In genomic region chr22:38465673-38466490, GRCh38 we compare ENCODE assay signal across 25 cellular contexts. TPM values are rescaled to one million over a fixed set of nuclear protein-coding genes. Genes with fewer than 3 reads are reported as not detected.
DNase-seq lines count a peak whose midpoint lies in the region; ATAC-seq and TF ChIP-seq lines count a peak whose summit lies in the region.
"Had no signal": no experiment of that assay in that cellular context is flagged by ENCODE, and none has a peak within 500 bp of the region (broad histone marks: within the 10 kb centered on the region; RNA-seq: fewer than 3 reads in every experiment).

No MANE protein-coding gene starts in this region.

- WGBS in aorta, 2 donors = 84 to 86% methylated on average over 26 of the region's 26 CpGs

- no peak overlapping the region for H3K4me3 ChIP-seq in aorta (ENCODE audit: low read length in 2 of 2)
- H3K4me3 ChIP-seq: hepatocyte, thyroid gland had no signal

- peak overlapping the region; percentile 15 for H3K4me3 Mint-ChIP-seq in activated naive CD8-positive, alpha-beta T cell
- no peak overlapping the region for H3K4me3 Mint-ChIP-seq in activated naive CD8-positive, alpha-beta T cell treated with anti-CD3 and anti-CD28 coated beads for 36 hours
- no peak overlapping the region for H3K4me3 Mint-ChIP-seq in CD4-positive, alpha-beta T cell
- H3K4me3 Mint-ChIP-seq in activated CD8-positive, alpha-beta T cell treated with anti-CD3 and anti-CD28 coated beads, Interleukin-2, amount 10 ng/mL, durations not matched to agents 7 days and 5 days = no peak overlapping the region

- DNase-seq in activated naive CD8-positive, alpha-beta T cell treated with anti-CD3 and anti-CD28 coated beads for 36 hours = no peak
- DNase-seq in NCI-H524 (lab: John Stamatoyannopoulos, UW) (peak; percentile 83 to 96), left colon (no peak), aorta (peak; percentile 37 to 72), NCI-H1048 (lab: John Stamatoyannopoulos, UW) (no peak)
- DNase-seq in CD4-positive, alpha-beta T cell = no peak
- DNase-seq in activated CD8-positive, alpha-beta T cell treated with anti-CD3 and anti-CD28 coated beads, Interleukin-2, amount 10 ng/mL, durations not matched to agents 7 days and 5 days = no peak
- DNase-seq: activated CD4-positive, alpha-beta memory T cell treated with anti-CD3 and anti-CD28 coated beads for 36 hours; activated naive CD4-positive, alpha-beta T cell treated with anti-CD3 and anti-CD28 coated beads, Interleukin-2, amount 50 U/mL, for 16 hours; activated T-cell treated with anti-CD3 and anti-CD28 coated beads, Interleukin-2, amount 50 U/mL, for 4 hours; CD4-positive, CD25-positive, alpha-beta regulatory T cell; islet precursor cell; Kasumi-1; SIG-M5; stimulated activated CD4-positive, alpha-beta T cell treated with anti-CD3 and anti-CD28 coated beads, Interleukin-15, amount 100 ng/mL, for 24 hours; stimulated activated naive B cell treated with anti-CD40 and anti-IgM and Interleukin-4, amounts not matched to agents 10 μg/mL and 1 μg/mL and 100 μg/mL, for 72 hours; T-helper 17 cell; WERI-Rb-1 had no signal

- TF ChIP-seq CTCF in CD4-positive, alpha-beta T cell (IDR thresholded peaks at IDR 0.05) = no peak

- no peaks in the 10 kb centered on the region for H3K27me3 ChIP-seq in aorta (ENCODE audit: control insufficient read depth in 1 of 2, insufficient read depth in 2 of 2, low read length in 1 of 2)
- peaks cover 33% of the 10 kb centered on the region for H3K27me3 ChIP-seq in CD4-positive, alpha-beta T cell (ENCODE audit: control insufficient read depth, insufficient read depth, low read length)
- H3K27me3 ChIP-seq: hepatocyte, thyroid gland had no signal

- peak; percentile 34 for ATAC-seq in left colon
- ATAC-seq in aorta (ENCODE audit: low FRiP score) = no peak
- no peak for ATAC-seq in CD4-positive, alpha-beta T cell (ENCODE audit: poor library complexity)
- no peak for ATAC-seq in activated CD8-positive, alpha-beta T cell treated with anti-CD3 and anti-CD28 coated beads, Interleukin-2, amount 10 ng/mL, durations not matched to agents 7 days and 5 days
- ATAC-seq: activated T-cell treated with anti-CD3 and anti-CD28 coated beads, Interleukin-2, amount 50 U/mL, for 4 hours; HCT116; stimulated activated naive B cell treated with anti-CD40 and anti-IgM and Interleukin-4, amounts not matched to agents 10 μg/mL and 1 μg/mL and 100 μg/mL, for 72 hours; T-helper 17 cell had no signal

- POLR2A ChIA-PET in CD4-positive, alpha-beta T cell (lab: Charles Lee) = interaction anchor here (0.5 kb wide), 1 partner anchor 18 kb away, joined by 3 read pairs; no protein-coding TSS in a partner anchor
- POLR2A ChIA-PET in activated CD8-positive, alpha-beta T cell treated with anti-CD3 and anti-CD28 coated beads, Interleukin-2, amount 10 ng/mL, durations not matched to agents 7 days and 5 days (lab: Charles Lee) = no interaction called here

- H3K36me3 Mint-ChIP-seq in activated naive CD8-positive, alpha-beta T cell = no peaks in the 10 kb centered on the region
- H3K36me3 Mint-ChIP-seq in activated naive CD8-positive, alpha-beta T cell treated with anti-CD3 and anti-CD28 coated beads for 36 hours = no peaks in the 10 kb centered on the region
- H3K36me3 Mint-ChIP-seq in CD4-positive, alpha-beta T cell (ENCODE audit: low read depth) = no peaks in the 10 kb centered on the region
- H3K36me3 Mint-ChIP-seq in activated CD8-positive, alpha-beta T cell treated with anti-CD3 and anti-CD28 coated beads, Interleukin-2, amount 10 ng/mL, durations not matched to agents 7 days and 5 days (ENCODE audit: low read depth) = no peaks in the 10 kb centered on the region
- H3K36me3 Mint-ChIP-seq: activated CD4-positive, alpha-beta memory T cell treated with anti-CD3 and anti-CD28 coated beads for 36 hours; CD4-positive, CD25-positive, alpha-beta regulatory T cell; stimulated activated naive B cell treated with anti-CD40 and anti-IgM and Interleukin-4, amounts not matched to agents 10 μg/mL and 1 μg/mL and 100 μg/mL, for 72 hours had no signal

- H3K27me3 Mint-ChIP-seq in activated naive CD8-positive, alpha-beta T cell = peaks cover 21% of the 10 kb centered on the region
- peaks cover 71% of the 10 kb centered on the region for H3K27me3 Mint-ChIP-seq in activated naive CD8-positive, alpha-beta T cell treated with anti-CD3 and anti-CD28 coated beads for 36 hours
- peaks cover 62% of the 10 kb centered on the region for H3K27me3 Mint-ChIP-seq in CD4-positive, alpha-beta T cell
- H3K27me3 Mint-ChIP-seq in activated CD8-positive, alpha-beta T cell treated with anti-CD3 and anti-CD28 coated beads, Interleukin-2, amount 10 ng/mL, durations not matched to agents 7 days and 5 days (ENCODE audit: low read depth) = peaks cover 59% of the 10 kb centered on the region

- H3K4me1 ChIP-seq in aorta (ENCODE audit: control insufficient read depth in 1 of 2, insufficient read depth in 2 of 2, low read length in 2 of 2) = no peaks in the 10 kb centered on the region

- CTCF ChIA-PET in CD4-positive, alpha-beta T cell (lab: Charles Lee) = no interaction called here
- CTCF ChIA-PET in activated CD8-positive, alpha-beta T cell treated with anti-CD3 and anti-CD28 coated beads, Interleukin-2, amount 10 ng/mL, durations not matched to agents 7 days and 5 days (lab: Charles Lee) = no interaction called here

- H3K36me3 ChIP-seq in aorta (ENCODE audit: control insufficient read depth in 1 of 2, insufficient read depth in 2 of 2, low read length in 1 of 2) = no peaks in the 10 kb centered on the region
- H3K36me3 ChIP-seq: thyroid gland, WERI-Rb-1 had no signal

- peaks cover 12% of the 10 kb centered on the region for H3K4me1 Mint-ChIP-seq in activated naive CD8-positive, alpha-beta T cell (ENCODE audit: low read depth)
- peaks cover 8% of the 10 kb centered on the region for H3K4me1 Mint-ChIP-seq in activated naive CD8-positive, alpha-beta T cell treated with anti-CD3 and anti-CD28 coated beads for 36 hours
- no peaks in the 10 kb centered on the region for H3K4me1 Mint-ChIP-seq in CD4-positive, alpha-beta T cell (ENCODE audit: low read depth)
- peaks cover 28% of the 10 kb centered on the region for H3K4me1 Mint-ChIP-seq in activated CD8-positive, alpha-beta T cell treated with anti-CD3 and anti-CD28 coated beads, Interleukin-2, amount 10 ng/mL, durations not matched to agents 7 days and 5 days (ENCODE audit: low read depth)

- H3K9me3 ChIP-seq in aorta (ENCODE audit: control insufficient read depth, low read length) = no peaks in the 10 kb centered on the region
- H3K9me3 ChIP-seq in CD4-positive, alpha-beta T cell (ENCODE audit: control insufficient read depth, low read length) = no peaks in the 10 kb centered on the region
- H3K9me3 ChIP-seq: thyroid gland had no signal

- intact Hi-C loops in left colon (cut with DNase I, micrococcal nuclease) = no loop called here
- intact Hi-C loops in aorta (cut with DNase I) = loop anchor here in 1 of 2 donors (5.0 kb wide), 1 partner anchor 36 kb away; no protein-coding TSS in a partner anchor
- intact Hi-C loops in CD4-positive, alpha-beta T cell (cut with DNase I, micrococcal nuclease) = no loop called here

- no peaks in the 10 kb centered on the region for H3K9me3 Mint-ChIP-seq in activated naive CD8-positive, alpha-beta T cell (ENCODE audit: low read depth)
- H3K9me3 Mint-ChIP-seq in activated naive CD8-positive, alpha-beta T cell treated with anti-CD3 and anti-CD28 coated beads for 36 hours = no peaks in the 10 kb centered on the region
- no peaks in the 10 kb centered on the region for H3K9me3 Mint-ChIP-seq in CD4-positive, alpha-beta T cell
- no peaks in the 10 kb centered on the region for H3K9me3 Mint-ChIP-seq in activated CD8-positive, alpha-beta T cell treated with anti-CD3 and anti-CD28 coated beads, Interleukin-2, amount 10 ng/mL, durations not matched to agents 7 days and 5 days (ENCODE audit: insufficient read depth)
- H3K9me3 Mint-ChIP-seq: activated CD4-positive, alpha-beta memory T cell treated with anti-CD3 and anti-CD28 coated beads for 36 hours; activated T-cell treated with anti-CD3 and anti-CD28 coated beads, Interleukin-2, amount 50 U/mL, for 4 hours; CD4-positive, CD25-positive, alpha-beta regulatory T cell; stimulated activated naive B cell treated with anti-CD40 and anti-IgM and Interleukin-4, amounts not matched to agents 10 μg/mL and 1 μg/mL and 100 μg/mL, for 72 hours had no signal

- H3K27ac ChIP-seq in aorta (ENCODE audit: low read depth in 1 of 2, low read length in 2 of 2) = no peak overlapping the region
- no peak overlapping the region for H3K27ac ChIP-seq in CD4-positive, alpha-beta T cell (ENCODE audit: low read depth, low read length)
- H3K27ac ChIP-seq: hepatocyte, thyroid gland, WERI-Rb-1 had no signal

- H3K27ac Mint-ChIP-seq in activated naive CD8-positive, alpha-beta T cell = no peak overlapping the region
- no peak overlapping the region for H3K27ac Mint-ChIP-seq in activated naive CD8-positive, alpha-beta T cell treated with anti-CD3 and anti-CD28 coated beads for 36 hours
- no peak overlapping the region for H3K27ac Mint-ChIP-seq in CD4-positive, alpha-beta T cell
- no peak overlapping the region for H3K27ac Mint-ChIP-seq in activated CD8-positive, alpha-beta T cell treated with anti-CD3 and anti-CD28 coated beads, Interleukin-2, amount 10 ng/mL, durations not matched to agents 7 days and 5 days
- H3K27ac Mint-ChIP-seq: activated CD4-positive, alpha-beta memory T cell treated with anti-CD3 and anti-CD28 coated beads for 36 hours; stimulated activated naive B cell treated with anti-CD40 and anti-IgM and Interleukin-4, amounts not matched to agents 10 μg/mL and 1 μg/mL and 100 μg/mL, for 72 hours had no signal

RNA-seq across cellular contexts. Expression of gene KDELR3, which starts 2.0 kb away (rescaled TPM):
- 1 to 10 TPM in 1 of 2 experiments, under 1 TPM in 1; 0.72 to 1.3 TPM for total RNA-seq in activated naive CD8-positive, alpha-beta T cell treated with anti-CD3 and anti-CD28 coated beads for 36 hours
- 10 to 100 TPM; 17.2 to 22.7 TPM for total RNA-seq in left colon
- 10 to 100 TPM; 12.9 to 24.0 TPM for total RNA-seq in aorta
- polyA plus RNA-seq in aorta = 10 to 100 TPM; 17.6 to 25.8 TPM
- not detected for total RNA-seq in CD4-positive, alpha-beta T cell
- total RNA-seq in activated CD8-positive, alpha-beta T cell treated with anti-CD3 and anti-CD28 coated beads, Interleukin-2, amount 10 ng/mL, durations not matched to agents 7 days and 5 days = 1 to 10 TPM in 1 of 2 experiments, under 1 TPM in 1; 0.99 to 1.0 TPM
- total RNA-seq: CD4-positive, CD25-positive, alpha-beta regulatory T cell; T-helper 17 cell had no signal

RNA-seq across cellular contexts. Expression of gene KCNJ4, which starts 10.9 kb away (rescaled TPM):
- not detected for total RNA-seq in activated naive CD8-positive, alpha-beta T cell treated with anti-CD3 and anti-CD28 coated beads for 36 hours
- total RNA-seq in left colon (not detected), aorta (not detected)
- polyA plus RNA-seq in aorta = not detected
- total RNA-seq in CD4-positive, alpha-beta T cell = not detected
- not detected for total RNA-seq in activated CD8-positive, alpha-beta T cell treated with anti-CD3 and anti-CD28 coated beads, Interleukin-2, amount 10 ng/mL, durations not matched to agents 7 days and 5 days
- total RNA-seq: activated CD4-positive, alpha-beta memory T cell treated with anti-CD3 and anti-CD28 coated beads for 36 hours; activated T-cell treated with anti-CD3 and anti-CD28 coated beads, Interleukin-2, amount 50 U/mL, for 4 hours; CD4-positive, CD25-positive, alpha-beta regulatory T cell; fibroblast of villous mesenchyme; mesenteric fat pad; renal cortical epithelial cell; T-helper 17 cell; thyroid gland had no signal
- polyA plus RNA-seq: CD4-positive, CD25-positive, alpha-beta regulatory T cell had no signal

RNA-seq across cellular contexts. Expression of gene DDX17, which starts 40.2 kb away (rescaled TPM):
- 100 to 1,000 TPM; 254 to 256 TPM for total RNA-seq in activated naive CD8-positive, alpha-beta T cell treated with anti-CD3 and anti-CD28 coated beads for 36 hours
- 100 to 1,000 TPM; 300 to 349 TPM for total RNA-seq in left colon
- 100 to 1,000 TPM; 377 to 555 TPM for total RNA-seq in aorta
- 100 to 1,000 TPM in 1 of 2 donors, 10 to 100 TPM in 1; 50.0 to 355 TPM for polyA plus RNA-seq in aorta
- 100 to 1,000 TPM; 454 to 462 TPM for total RNA-seq in CD4-positive, alpha-beta T cell
- total RNA-seq in activated CD8-positive, alpha-beta T cell treated with anti-CD3 and anti-CD28 coated beads, Interleukin-2, amount 10 ng/mL, durations not matched to agents 7 days and 5 days = 100 to 1,000 TPM; 443 to 445 TPM

Comparison
In these comparisons a context has a peak if more than half of its experiments do, and no peak if none do; other contexts are left out.
1. DNase-seq: peak in NCI-H524 (2 of 2) and aorta (2 of 2); none in activated naive CD8-positive, alpha-beta T cell treated with anti-CD3 and anti-CD28 coated beads for 36 hours (single experiment), left colon (0 of 2), NCI-H1048 (single experiment), CD4-positive, alpha-beta T cell (0 of 10) and activated CD8-positive, alpha-beta T cell treated with anti-CD3 and anti-CD28 coated beads, Interleukin-2, amount 10 ng/mL, durations not matched to agents 7 days and 5 days (single experiment).
2. RNA of gene KDELR3, which starts 2.0 kb away (total RNA-seq): 12.9 to 24.0 TPM in aorta and 17.2 to 22.7 TPM in left colon; 0.72 to 1.3 TPM in activated naive CD8-positive, alpha-beta T cell treated with anti-CD3 and anti-CD28 coated beads for 36 hours, 0.99 to 1.0 TPM in activated CD8-positive, alpha-beta T cell treated with anti-CD3 and anti-CD28 coated beads, Interleukin-2, amount 10 ng/mL, durations not matched to agents 7 days and 5 days and not detected in CD4-positive, alpha-beta T cell; every median in the first group is over 4 times any median in the second.